Comparison of ENCODE assay signal across 8 cellular contexts in the genomic region with DNA sequence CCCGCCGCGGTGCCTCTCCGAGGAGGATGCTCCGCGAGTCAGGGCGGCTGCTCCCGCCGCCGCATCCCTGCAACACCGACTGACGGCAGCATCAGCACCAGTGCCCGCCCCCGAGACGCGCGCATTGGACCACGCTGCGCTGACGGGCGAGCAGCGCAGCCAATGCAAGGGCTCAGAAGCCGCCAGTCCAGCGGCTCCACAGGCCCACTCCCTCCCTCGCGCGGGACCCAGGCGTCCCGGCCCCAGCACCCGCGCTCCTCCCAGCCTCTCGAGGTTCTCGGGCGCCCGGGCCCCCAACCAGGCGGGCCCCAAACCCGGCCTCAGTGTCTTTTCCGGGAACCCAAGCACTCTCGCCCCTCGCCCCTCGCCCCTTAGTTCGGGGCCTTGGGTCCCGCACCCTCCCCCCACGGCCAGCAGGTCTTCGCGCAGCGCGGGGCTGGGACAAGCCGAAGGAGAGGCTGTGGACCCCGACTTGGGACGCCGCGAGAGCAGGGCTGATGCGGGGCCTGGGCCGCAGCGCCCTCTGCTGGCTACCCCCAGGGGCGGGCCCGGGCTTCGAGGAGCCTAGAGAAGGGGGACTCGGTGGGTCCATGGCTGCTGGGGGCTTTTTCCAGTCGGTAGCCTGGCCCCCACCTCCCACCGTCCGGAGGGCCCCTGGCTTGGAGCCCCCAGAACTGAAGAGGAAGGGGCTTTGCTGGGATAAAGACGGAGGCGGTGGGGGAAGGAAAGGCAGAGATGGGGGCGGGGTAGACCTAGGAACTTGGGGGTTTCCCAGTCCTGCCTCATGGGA. TPM values are rescaled to one million over a fixed set of nuclear protein-coding genes. Genes with fewer than 3 reads are reported as not detected.
DNase-seq lines count a peak whose midpoint lies in the region; FAIRE-seq and TF ChIP-seq lines count a peak whose summit lies in the region.

A gene (minus strand): TSS at position 81 of the 790 bp plus-strand sequence. CDS start 9,498 bp downstream, outside the sequence.

- peak within 1 kb of the TSS; percentile 76 to 90 for H3K4me3 ChIP-seq in right atrium auricular region

- H3K9me3 ChIP-seq in right atrium auricular region = no peaks in the 10 kb centered on the region

- POLR2A ChIA-PET in HEK293T (lab: Yijun Ruan, JAX) = no interaction called here

- peaks cover 0 to 8% of the 10 kb centered on the region in 2 donors for H3K4me1 ChIP-seq in right atrium auricular region

- peak within 1 kb of the TSS; percentile 68 to 77 for H3K27ac ChIP-seq in right atrium auricular region

- no peaks in the 10 kb centered on the region for H3K36me3 ChIP-seq in right atrium auricular region

- CTCF ChIA-PET in HEK293T (lab: Yijun Ruan, JAX) = no interaction called here

- DNase-seq in ELR (ENCODE audit: low read depth) (peak; percentile 83), HEK293T (ENCODE audit: extremely low spot score) (peak; percentile 93), NCI-H1092 (lab: John Stamatoyannopoulos, UW) (peak; percentile 86), T-helper 1 cell (peak; percentile 73 to 92 (median 80)), amygdala (lab: John Stamatoyannopoulos, UW) (peak in 55 of 56 donors; percentile 50 to 98 (median 87)), right atrium auricular region (ENCODE audit: low spot score) (peak; percentile 81), putamen (ENCODE audit: low spot score) (peak; percentile 94), urothelium cell line (ENCODE audit: low spot score) (peak; percentile 97)

- peak; percentile 97 to 98 for TF ChIP-seq CTCF in right atrium auricular region (IDR thresholded peaks at IDR 0.05)

- FAIRE-seq in urothelium cell line (lab: Jason Lieb, UNC) = no peak

- H3K27me3 ChIP-seq in right atrium auricular region = peaks cover 3% of the 10 kb centered on the region in 2 donors

TF ChIP-seq in HEK293T, 16 proteins besides CTCF, POLR2A, EP300 and RAD21:
- TF ChIP-seq CTBP1 (IDR thresholded peaks at IDR 0.05; ENCODE audit: borderline replicate concordance) (0 out of 2 replicates have a peak, but pooled peaks have one; percentile 33), SP1 (IDR thresholded peaks at IDR 0.05) (no peak), L3MBTL2 (conservative IDR thresholded peaks at IDR 0.05) (peak; percentile 40), FOXK2 (IDR thresholded peaks at IDR 0.05) (no peak)
- TF ChIP-seq, protein P1, sequence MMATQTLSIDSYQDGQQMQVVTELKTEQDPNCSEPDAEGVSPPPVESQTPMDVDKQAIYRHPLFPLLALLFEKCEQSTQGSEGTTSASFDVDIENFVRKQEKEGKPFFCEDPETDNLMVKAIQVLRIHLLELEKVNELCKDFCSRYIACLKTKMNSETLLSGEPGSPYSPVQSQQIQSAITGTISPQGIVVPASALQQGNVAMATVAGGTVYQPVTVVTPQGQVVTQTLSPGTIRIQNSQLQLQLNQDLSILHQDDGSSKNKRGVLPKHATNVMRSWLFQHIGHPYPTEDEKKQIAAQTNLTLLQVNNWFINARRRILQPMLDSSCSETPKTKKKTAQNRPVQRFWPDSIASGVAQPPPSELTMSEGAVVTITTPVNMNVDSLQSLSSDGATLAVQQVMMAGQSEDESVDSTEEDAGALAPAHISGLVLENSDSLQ (IDR thresholded peaks at IDR 0.05) = peak; percentile 98

RNA-seq across cellular contexts. Expression of the gene that starts here (rescaled TPM):
- 1 to 10 TPM in 1 of 2 donors, under 1 TPM in 1; 0.85 to 1.4 TPM for total RNA-seq in right atrium auricular region

Comparison
In these comparisons a context has a peak if more than half of its experiments do, and no peak if none do; other contexts are left out.
1. Peak in every context shown above with its lines: DNase-seq, H3K4me3 ChIP-seq and H3K27ac ChIP-seq.